ENCODE assay signal across 1 cellular context in the genomic region with DNA sequence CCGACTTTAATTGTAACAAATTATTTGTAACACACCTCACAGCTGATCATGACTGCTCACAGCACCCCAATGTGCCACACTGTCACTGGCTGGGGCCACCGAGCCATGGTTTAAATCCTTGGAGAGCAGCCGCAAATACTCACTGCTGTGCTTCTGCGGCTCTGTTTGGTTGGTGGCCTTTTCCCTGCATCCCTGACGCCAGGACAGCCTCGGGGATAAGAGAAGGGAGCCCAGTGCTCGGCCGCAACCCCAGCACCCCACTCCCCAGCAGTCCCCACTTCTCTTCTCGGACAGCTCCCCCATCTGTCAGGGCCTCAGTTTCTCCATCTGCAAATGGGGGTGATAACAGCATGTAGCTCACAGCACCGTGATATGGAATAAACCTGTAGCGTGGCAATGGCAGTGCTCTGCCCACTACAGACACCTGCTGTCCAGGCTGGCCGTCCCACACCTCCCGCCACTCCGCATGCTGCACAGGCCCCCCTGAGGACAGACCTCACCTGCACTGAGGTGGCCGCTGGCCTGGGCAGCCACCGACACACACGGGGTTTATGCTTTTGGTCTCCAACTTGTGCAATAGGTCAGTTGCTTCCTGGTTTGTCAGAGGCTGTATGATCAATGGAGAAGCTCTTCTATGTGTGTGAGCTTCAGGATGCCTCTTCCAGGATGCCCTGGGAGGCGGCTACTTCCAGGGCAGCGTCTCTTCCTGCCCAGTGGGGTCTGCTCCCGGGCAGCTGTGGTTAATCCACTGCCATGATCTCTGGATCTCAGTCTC.
TF ChIP-seq lines count a peak whose summit lies in the region.

No MANE protein-coding gene starts in this region.

TF ChIP-seq in WTC11, 78 proteins besides CTCF, POLR2A, EP300 and RAD21 (continued from another document):
- TF ChIP-seq, protein P1, sequence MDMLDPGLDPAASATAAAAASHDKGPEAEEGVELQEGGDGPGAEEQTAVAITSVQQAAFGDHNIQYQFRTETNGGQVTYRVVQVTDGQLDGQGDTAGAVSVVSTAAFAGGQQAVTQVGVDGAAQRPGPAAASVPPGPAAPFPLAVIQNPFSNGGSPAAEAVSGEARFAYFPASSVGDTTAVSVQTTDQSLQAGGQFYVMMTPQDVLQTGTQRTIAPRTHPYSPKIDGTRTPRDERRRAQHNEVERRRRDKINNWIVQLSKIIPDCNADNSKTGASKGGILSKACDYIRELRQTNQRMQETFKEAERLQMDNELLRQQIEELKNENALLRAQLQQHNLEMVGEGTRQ (CRISPR knock-in tag; IDR thresholded peaks at IDR 0.05), result no peak
- TF ChIP-seq, protein P2, sequence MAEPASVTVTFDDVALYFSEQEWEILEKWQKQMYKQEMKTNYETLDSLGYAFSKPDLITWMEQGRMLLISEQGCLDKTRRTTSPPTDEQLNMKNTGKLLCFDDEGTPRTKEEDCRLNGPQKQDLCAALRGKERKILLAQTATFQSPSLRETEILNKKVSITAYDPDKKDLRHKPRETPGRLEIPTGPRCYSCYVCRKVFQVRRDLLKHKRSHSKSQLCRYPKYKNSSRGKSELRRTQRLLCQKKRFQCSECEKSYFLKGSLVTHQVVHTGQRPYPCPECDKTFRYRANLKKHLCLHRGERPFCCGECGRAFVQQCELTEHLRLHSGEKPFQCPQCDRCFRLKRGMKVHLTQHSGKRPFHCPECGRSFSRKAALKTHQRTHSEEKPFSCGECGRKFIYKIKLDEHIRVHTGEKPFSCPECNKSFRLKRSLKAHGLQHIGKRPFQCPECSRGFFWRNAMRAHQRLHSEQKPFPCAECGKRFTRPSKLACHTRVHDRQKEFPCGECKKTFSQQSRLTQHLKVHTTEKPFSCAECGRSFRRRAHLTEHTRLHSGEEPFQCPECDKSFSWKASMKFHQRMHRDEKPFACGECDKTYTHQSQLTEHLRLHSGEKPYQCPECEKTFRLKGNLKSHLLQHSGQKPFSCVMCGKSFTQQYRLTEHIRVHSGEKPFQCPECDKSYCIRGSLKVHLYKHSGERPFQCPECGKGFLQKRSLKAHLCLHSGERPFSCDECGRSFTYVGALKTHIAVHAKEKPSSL (CRISPR knock-in tag; conservative IDR thresholded peaks at IDR 0.05), result no peak
- TF ChIP-seq OVOL2 (CRISPR knock-in tag; IDR thresholded peaks at IDR 0.05; ENCODE audit: borderline replicate concordance), result no peak
- TF ChIP-seq SOX15 (CRISPR knock-in tag; IDR thresholded peaks at IDR 0.05), result no peak
- TF ChIP-seq, protein P3, sequence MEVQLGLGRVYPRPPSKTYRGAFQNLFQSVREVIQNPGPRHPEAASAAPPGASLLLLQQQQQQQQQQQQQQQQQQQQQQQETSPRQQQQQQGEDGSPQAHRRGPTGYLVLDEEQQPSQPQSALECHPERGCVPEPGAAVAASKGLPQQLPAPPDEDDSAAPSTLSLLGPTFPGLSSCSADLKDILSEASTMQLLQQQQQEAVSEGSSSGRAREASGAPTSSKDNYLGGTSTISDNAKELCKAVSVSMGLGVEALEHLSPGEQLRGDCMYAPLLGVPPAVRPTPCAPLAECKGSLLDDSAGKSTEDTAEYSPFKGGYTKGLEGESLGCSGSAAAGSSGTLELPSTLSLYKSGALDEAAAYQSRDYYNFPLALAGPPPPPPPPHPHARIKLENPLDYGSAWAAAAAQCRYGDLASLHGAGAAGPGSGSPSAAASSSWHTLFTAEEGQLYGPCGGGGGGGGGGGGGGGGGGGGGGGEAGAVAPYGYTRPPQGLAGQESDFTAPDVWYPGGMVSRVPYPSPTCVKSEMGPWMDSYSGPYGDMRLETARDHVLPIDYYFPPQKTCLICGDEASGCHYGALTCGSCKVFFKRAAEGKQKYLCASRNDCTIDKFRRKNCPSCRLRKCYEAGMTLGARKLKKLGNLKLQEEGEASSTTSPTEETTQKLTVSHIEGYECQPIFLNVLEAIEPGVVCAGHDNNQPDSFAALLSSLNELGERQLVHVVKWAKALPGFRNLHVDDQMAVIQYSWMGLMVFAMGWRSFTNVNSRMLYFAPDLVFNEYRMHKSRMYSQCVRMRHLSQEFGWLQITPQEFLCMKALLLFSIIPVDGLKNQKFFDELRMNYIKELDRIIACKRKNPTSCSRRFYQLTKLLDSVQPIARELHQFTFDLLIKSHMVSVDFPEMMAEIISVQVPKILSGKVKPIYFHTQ (CRISPR knock-in tag; IDR thresholded peaks at IDR 0.05), result no peak
- TF ChIP-seq, protein P4, sequence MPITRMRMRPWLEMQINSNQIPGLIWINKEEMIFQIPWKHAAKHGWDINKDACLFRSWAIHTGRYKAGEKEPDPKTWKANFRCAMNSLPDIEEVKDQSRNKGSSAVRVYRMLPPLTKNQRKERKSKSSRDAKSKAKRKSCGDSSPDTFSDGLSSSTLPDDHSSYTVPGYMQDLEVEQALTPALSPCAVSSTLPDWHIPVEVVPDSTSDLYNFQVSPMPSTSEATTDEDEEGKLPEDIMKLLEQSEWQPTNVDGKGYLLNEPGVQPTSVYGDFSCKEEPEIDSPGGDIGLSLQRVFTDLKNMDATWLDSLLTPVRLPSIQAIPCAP (CRISPR knock-in tag; IDR thresholded peaks at IDR 0.05), result no peak
- TF ChIP-seq ZNF671 (CRISPR knock-in tag; IDR thresholded peaks at IDR 0.05), result no peak
